In the genomic region with DNA sequence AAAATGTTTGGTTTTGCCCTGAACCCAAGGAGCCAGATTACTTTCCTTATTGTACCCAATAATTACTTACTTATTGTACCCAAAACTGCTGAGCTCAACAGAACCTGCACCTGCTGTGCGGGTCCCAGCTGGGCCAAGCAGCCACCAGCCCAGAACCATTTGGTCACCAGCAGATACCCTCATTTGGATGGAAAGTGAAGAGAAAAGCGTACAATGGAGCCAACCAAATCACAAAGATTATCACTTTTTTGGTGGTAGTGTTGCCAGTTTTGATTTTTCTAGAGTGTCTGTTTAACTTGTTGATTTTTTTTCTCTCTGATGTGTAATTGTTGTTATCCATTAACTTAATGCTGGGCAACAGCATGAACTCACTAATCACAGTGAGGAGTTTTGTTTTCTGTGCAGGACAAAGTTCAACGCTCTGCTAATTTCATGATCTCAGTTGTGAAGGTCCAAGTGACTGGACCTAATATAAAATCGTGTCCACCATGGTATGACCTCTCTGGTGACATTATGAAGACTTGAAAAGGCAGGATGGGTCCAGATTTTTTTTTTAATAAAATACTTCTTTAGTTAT, we compare ENCODE assay signal across 1 cellular context.
TF ChIP-seq lines count a peak whose summit lies in the region.

No MANE protein-coding gene starts in this region.

TF ChIP-seq in GM23338, 12 proteins besides CTCF, POLR2A, EP300 and RAD21 (continued from another document):
- TF ChIP-seq POLR2AphosphoS5 (IDR thresholded peaks at IDR 0.05; ENCODE audit: low read depth), result no peak
- no peak for TF ChIP-seq NANOG (IDR thresholded peaks at IDR 0.05; ENCODE audit: borderline replicate concordance)
- no peak for TF ChIP-seq ZNF331 (CRISPR knock-in tag; IDR thresholded peaks at IDR 0.05; ENCODE audit: low read depth)
- no peak for TF ChIP-seq CREB1 (CRISPR knock-in tag; IDR thresholded peaks at IDR 0.05; ENCODE audit: low read depth)
- TF ChIP-seq JUNB (IDR thresholded peaks at IDR 0.05; ENCODE audit: unreplicated experiment), result no peak
- no peak for TF ChIP-seq EZH2 (IDR thresholded peaks at IDR 0.05; ENCODE audit: low read depth, unreplicated experiment)
- TF ChIP-seq, protein P1, sequence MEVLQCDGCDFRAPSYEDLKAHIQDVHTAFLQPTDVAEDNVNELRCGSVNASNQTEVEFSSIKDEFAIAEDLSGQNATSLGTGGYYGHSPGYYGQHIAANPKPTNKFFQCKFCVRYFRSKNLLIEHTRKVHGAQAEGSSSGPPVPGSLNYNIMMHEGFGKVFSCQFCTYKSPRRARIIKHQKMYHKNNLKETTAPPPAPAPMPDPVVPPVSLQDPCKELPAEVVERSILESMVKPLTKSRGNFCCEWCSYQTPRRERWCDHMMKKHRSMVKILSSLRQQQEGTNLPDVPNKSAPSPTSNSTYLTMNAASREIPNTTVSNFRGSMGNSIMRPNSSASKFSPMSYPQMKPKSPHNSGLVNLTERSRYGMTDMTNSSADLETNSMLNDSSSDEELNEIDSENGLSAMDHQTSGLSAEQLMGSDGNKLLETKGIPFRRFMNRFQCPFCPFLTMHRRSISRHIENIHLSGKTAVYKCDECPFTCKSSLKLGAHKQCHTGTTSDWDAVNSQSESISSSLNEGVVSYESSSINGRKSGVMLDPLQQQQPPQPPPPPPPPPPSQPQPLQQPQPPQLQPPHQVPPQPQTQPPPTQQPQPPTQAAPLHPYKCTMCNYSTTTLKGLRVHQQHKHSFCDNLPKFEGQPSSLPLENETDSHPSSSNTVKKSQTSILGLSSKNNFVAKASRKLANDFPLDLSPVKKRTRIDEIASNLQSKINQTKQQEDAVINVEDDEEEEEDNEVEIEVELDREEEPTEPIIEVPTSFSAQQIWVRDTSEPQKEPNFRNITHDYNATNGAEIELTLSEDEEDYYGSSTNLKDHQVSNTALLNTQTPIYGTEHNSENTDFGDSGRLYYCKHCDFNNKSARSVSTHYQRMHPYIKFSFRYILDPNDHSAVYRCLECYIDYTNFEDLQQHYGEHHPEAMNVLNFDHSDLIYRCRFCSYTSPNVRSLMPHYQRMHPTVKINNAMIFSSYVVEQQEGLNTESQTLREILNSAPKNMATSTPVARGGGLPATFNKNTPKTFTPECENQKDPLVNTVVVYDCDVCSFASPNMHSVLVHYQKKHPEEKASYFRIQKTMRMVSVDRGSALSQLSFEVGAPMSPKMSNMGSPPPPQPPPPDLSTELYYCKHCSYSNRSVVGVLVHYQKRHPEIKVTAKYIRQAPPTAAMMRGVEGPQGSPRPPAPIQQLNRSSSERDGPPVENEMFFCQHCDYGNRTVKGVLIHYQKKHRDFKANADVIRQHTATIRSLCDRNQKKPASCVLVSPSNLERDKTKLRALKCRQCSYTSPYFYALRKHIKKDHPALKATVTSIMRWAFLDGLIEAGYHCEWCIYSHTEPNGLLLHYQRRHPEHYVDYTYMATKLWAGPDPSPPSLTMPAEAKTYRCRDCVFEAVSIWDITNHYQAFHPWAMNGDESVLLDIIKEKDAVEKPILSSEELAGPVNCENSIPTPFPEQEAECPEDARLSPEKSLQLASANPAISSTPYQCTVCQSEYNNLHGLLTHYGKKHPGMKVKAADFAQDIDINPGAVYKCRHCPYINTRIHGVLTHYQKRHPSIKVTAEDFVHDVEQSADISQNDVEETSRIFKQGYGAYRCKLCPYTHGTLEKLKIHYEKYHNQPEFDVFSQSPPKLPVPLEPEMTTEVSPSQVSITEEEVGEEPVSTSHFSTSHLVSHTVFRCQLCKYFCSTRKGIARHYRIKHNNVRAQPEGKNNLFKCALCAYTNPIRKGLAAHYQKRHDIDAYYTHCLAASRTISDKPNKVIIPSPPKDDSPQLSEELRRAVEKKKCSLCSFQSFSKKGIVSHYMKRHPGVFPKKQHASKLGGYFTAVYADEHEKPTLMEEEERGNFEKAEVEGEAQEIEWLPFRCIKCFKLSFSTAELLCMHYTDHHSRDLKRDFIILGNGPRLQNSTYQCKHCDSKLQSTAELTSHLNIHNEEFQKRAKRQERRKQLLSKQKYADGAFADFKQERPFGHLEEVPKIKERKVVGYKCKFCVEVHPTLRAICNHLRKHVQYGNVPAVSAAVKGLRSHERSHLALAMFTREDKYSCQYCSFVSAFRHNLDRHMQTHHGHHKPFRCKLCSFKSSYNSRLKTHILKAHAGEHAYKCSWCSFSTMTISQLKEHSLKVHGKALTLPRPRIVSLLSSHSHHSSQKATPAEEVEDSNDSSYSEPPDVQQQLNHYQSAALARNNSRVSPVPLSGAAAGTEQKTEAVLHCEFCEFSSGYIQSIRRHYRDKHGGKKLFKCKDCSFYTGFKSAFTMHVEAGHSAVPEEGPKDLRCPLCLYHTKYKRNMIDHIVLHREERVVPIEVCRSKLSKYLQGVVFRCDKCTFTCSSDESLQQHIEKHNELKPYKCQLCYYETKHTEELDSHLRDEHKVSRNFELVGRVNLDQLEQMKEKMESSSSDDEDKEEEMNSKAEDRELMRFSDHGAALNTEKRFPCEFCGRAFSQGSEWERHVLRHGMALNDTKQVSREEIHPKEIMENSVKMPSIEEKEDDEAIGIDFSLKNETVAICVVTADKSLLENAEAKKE (CRISPR knock-in tag; IDR thresholded peaks at IDR 0.05), result no peak
